In genomic region chr15:100042558-100042957, GRCh38 we compare ENCODE assay signal across 1 cellular context.
TF ChIP-seq lines count a peak whose summit lies in the region.

No MANE protein-coding gene starts in this region.

TF ChIP-seq in HCT116, 20 proteins besides CTCF, POLR2A, EP300 and RAD21 (continued from another document):
- TF ChIP-seq ZBTB33 (IDR thresholded peaks at IDR 0.05; ENCODE audit: extremely low read depth, insufficient replicate concordance, low read length) (no peak), REST (IDR thresholded peaks at IDR 0.05; ENCODE audit: low read depth) (no peak), MAX (IDR thresholded peaks at IDR 0.05) (no peak), SIN3A (IDR thresholded peaks at IDR 0.05; ENCODE audit: low read depth) (no peak), EZH2phosphoT487 (IDR thresholded peaks at IDR 0.05; ENCODE audit: borderline replicate concordance) (no peak), JUND (IDR thresholded peaks at IDR 0.05) (no peak), ZNF274 (IDR thresholded peaks at IDR 0.05; ENCODE audit: low read depth, low read length) (no peak), ATF3 (IDR thresholded peaks at IDR 0.05) (no peak), CEBPB (IDR thresholded peaks at IDR 0.05; ENCODE audit: low read depth) (no peak)
TF ChIP-seq in HCT116: peak in this region for 0.
